ENCODE assay signal across 20 cellular contexts in genomic region chr21:23543334-23543733, GRCh38.
DNase-seq lines count a peak whose midpoint lies in the region; ATAC-seq and TF ChIP-seq lines count a peak whose summit lies in the region.
"Had no signal": no experiment of that assay in that cellular context is flagged by ENCODE, and none has a peak within 500 bp of the region (broad histone marks: within the 10 kb centered on the region; RNA-seq: fewer than 3 reads in every experiment).

No MANE protein-coding gene starts in this region.

- POLR2A ChIA-PET in SK-N-SH (lab: Yijun Ruan, JAX): no interaction called here

- TF ChIP-seq CTCF in SK-N-SH (IDR thresholded peaks at IDR 0.05): no peak
- TF ChIP-seq CTCF in adrenal gland (IDR thresholded peaks at IDR 0.05): no peak

- H3K4me2 ChIP-seq in SK-N-SH: no peak overlapping the region
- H3K4me2 ChIP-seq: GM23338 had no signal

- H3K4me3 Mint-ChIP-seq in activated T-cell treated with anti-CD3 and anti-CD28 coated beads, Interleukin-2, amount 50 U/mL, for 4 hours: no peak overlapping the region
- H3K4me3 Mint-ChIP-seq: CD14-positive monocyte, GM23338 had no signal

- no peak for TF ChIP-seq EP300 in SK-N-SH (IDR thresholded peaks at IDR 0.05; ENCODE audit: borderline replicate concordance in 1 of 2, low read depth in 1 of 2, low read length in 1 of 2)

- no peak for DNase-seq in SK-N-SH
- DNase-seq in MG63: peak; percentile 3
- DNase-seq in adrenal gland: peak; percentile 72 to 91 (median 85)
- DNase-seq in right cardiac atrium: peak in 2 of 3 donors; percentile 37 to 51
- DNase-seq in stimulated activated CD4-positive, alpha-beta T cell treated with anti-CD3 and anti-CD28 coated beads, Interleukin-4, amount 100 ng/mL, for 1 hour: no peak
- DNase-seq in activated T-cell treated with anti-CD3 and anti-CD28 coated beads, Interleukin-2, amount 50 U/mL, for 4 hours: no peak
- DNase-seq in dedifferentiated amniotic fluid mesenchymal stem cell (ENCODE audit: extremely low spot score): no peak
- DNase-seq: DMS79, NCI-H1105, NCI-H146, NCI-H2029, NCI-H2227 treated with DMSO at 0.1 percent for 48 hours, NCI-H510A, NCI-H748 treated with DMSO at 0.1 percent for 48 hours had no signal

- H3K27me3 ChIP-seq in SK-N-SH (ENCODE audit: insufficient read depth) (no peaks in the 10 kb centered on the region), MG63 (no peaks in the 10 kb centered on the region), adrenal gland (no peaks in the 10 kb centered on the region), right cardiac atrium (ENCODE audit: control insufficient read depth, insufficient read depth) (no peaks in the 10 kb centered on the region)

- H3K36me3 ChIP-seq in SK-N-SH (replicated peaks in 1 of 2; ENCODE audit: control insufficient read depth in 1 of 2, insufficient read depth in 2 of 2, low read length in 1 of 2) (no peaks in the 10 kb centered on the region), MG63 (no peaks in the 10 kb centered on the region), adrenal gland (replicated peaks in 1 of 2) (no peaks in the 10 kb centered on the region)
- H3K36me3 ChIP-seq: HAP-1 had no signal

- no peaks in the 10 kb centered on the region for H4K20me1 ChIP-seq in SK-N-SH (ENCODE audit: insufficient read depth)

- H3K4me3 ChIP-seq in SK-N-SH (ENCODE audit: low read depth in 2 of 2, low read length in 1 of 2) (no peak overlapping the region), MG63 (no peak overlapping the region), adrenal gland (no peak overlapping the region), right cardiac atrium (ENCODE audit: low read length) (no peak overlapping the region)
- H3K4me3 ChIP-seq: GM12878, GM23338, HAP-1, K562 had no signal

- H3K4me1 Mint-ChIP-seq in activated T-cell treated with anti-CD3 and anti-CD28 coated beads, Interleukin-2, amount 50 U/mL, for 4 hours (ENCODE audit: low read depth): no peaks in the 10 kb centered on the region
- H3K4me1 Mint-ChIP-seq: CD14-positive monocyte, GM23338 had no signal

- H3K27me3 Mint-ChIP-seq in activated T-cell treated with anti-CD3 and anti-CD28 coated beads, Interleukin-2, amount 50 U/mL, for 4 hours (ENCODE audit: low read depth): no peaks in the 10 kb centered on the region

- no peaks in the 10 kb centered on the region for H3F3A ChIP-seq in SK-N-SH (replicated peaks; ENCODE audit: insufficient read depth)

- no peaks in the 10 kb centered on the region for H3K79me2 ChIP-seq in SK-N-SH (ENCODE audit: insufficient read depth)

- H3K4me1 ChIP-seq in SK-N-SH (ENCODE audit: control insufficient read depth in 1 of 2, insufficient read depth in 2 of 2, low read depth in 1 of 2, low read length in 1 of 2) (no peaks in the 10 kb centered on the region), adrenal gland (replicated peaks in 1 of 2) (peaks cover 0 to 4% of the 10 kb centered on the region in 2 donors), right cardiac atrium (ENCODE audit: control insufficient read depth, insufficient read depth, low read length) (no peaks in the 10 kb centered on the region)
- H3K4me1 ChIP-seq: HAP-1 had no signal

- no peak overlapping the region for H2AFZ ChIP-seq in SK-N-SH (ENCODE audit: low read depth)
- H2AFZ ChIP-seq: GM23338 had no signal

- H3K9me3 Mint-ChIP-seq in activated T-cell treated with anti-CD3 and anti-CD28 coated beads, Interleukin-2, amount 50 U/mL, for 4 hours: no peaks in the 10 kb centered on the region
- H3K9me3 Mint-ChIP-seq: GM23338 had no signal

- 23% methylated on average over 2 of the region's 2 CpGs for WGBS in SK-N-SH (ENCODE audit: low lambda C conversion rate)
- 23 to 43% (median 34%) methylated on average over 2 of the region's 2 CpGs for WGBS in adrenal gland, 4 donors
- 53% methylated on average over 2 of the region's 2 CpGs for WGBS in right cardiac atrium

- no peaks in the 10 kb centered on the region for H3K9me2 ChIP-seq in SK-N-SH

- no peaks in the 10 kb centered on the region for H3K36me3 Mint-ChIP-seq in activated T-cell treated with anti-CD3 and anti-CD28 coated beads, Interleukin-2, amount 50 U/mL, for 4 hours (ENCODE audit: insufficient read depth)
- H3K36me3 Mint-ChIP-seq: CD14-positive monocyte had no signal

- H3K9me3 ChIP-seq in SK-N-SH (no peaks in the 10 kb centered on the region), MG63 (no peaks in the 10 kb centered on the region), adrenal gland (replicated peaks in 1 of 3) (no peaks in the 10 kb centered on the region), right cardiac atrium (ENCODE audit: control insufficient read depth, low read length) (no peaks in the 10 kb centered on the region)
- H3K9me3 ChIP-seq: HAP-1 had no signal

- ATAC-seq in SK-N-SH treated with all-trans-retinoic acid at 6 μM for 48 hours (no peak), right cardiac atrium (peak in 1 of 2 donors; percentile 67)
- no peak for ATAC-seq in activated T-cell treated with anti-CD3 and anti-CD28 coated beads, Interleukin-2, amount 50 U/mL, for 4 hours
- ATAC-seq: GM12878, GM23338, K562 had no signal

- H3K27ac ChIP-seq in SK-N-SH (ENCODE audit: low read depth in 2 of 2, low read length in 1 of 2) (no peak overlapping the region), adrenal gland (no peak overlapping the region), right cardiac atrium (ENCODE audit: low read length) (no peak overlapping the region)

- TF ChIP-seq POLR2A in adrenal gland (IDR thresholded peaks at IDR 0.05): peak in 1 of 2 donors; percentile 11

- H3K9ac ChIP-seq in SK-N-SH: no peak overlapping the region

- CTCF ChIA-PET in SK-N-SH (lab: Yijun Ruan, JAX): no interaction called here

- intact Hi-C loops in adrenal gland (cut with DNase I): no loop called here
- intact Hi-C loops in right cardiac atrium (cut with DNase I): no loop called here

- TF ChIP-seq RAD21 in SK-N-SH (IDR thresholded peaks at IDR 0.05; ENCODE audit: low read length): no peak

TF ChIP-seq in SK-N-SH treated with all-trans-retinoic acid at 6 μM for 48 hours, 23 proteins besides CTCF, POLR2A, EP300 and RAD21:
- TF ChIP-seq PATZ1 (CRISPR knock-in tag; IDR thresholded peaks at IDR 0.05; ENCODE audit: borderline replicate concordance): no peak
- no peak for TF ChIP-seq GLIS3 (CRISPR knock-in tag; IDR thresholded peaks at IDR 0.05)
- no peak for TF ChIP-seq OSR1 (CRISPR knock-in tag; IDR thresholded peaks at IDR 0.05)
- no peak for TF ChIP-seq ZFP30 (CRISPR knock-in tag; IDR thresholded peaks at IDR 0.05)
- TF ChIP-seq ZFP3 (CRISPR knock-in tag; IDR thresholded peaks at IDR 0.05): no peak
- 0 out of 2 replicates have a peak, but pooled peaks have one; percentile 12 for TF ChIP-seq ISL1 (CRISPR knock-in tag; IDR thresholded peaks at IDR 0.05)

TF ChIP-seq in SK-N-SH, 30 proteins besides CTCF, POLR2A, EP300 and RAD21:
- no peak for TF ChIP-seq NFIC (IDR thresholded peaks at IDR 0.05; ENCODE audit: borderline replicate concordance)
- no peak for TF ChIP-seq REST (IDR thresholded peaks at IDR 0.05; ENCODE audit: low read depth, low read length)
- no peak for TF ChIP-seq EZH2phosphoT487 (IDR thresholded peaks at IDR 0.05; ENCODE audit: borderline replicate concordance, low read depth)
- no peak for TF ChIP-seq TEAD4 (IDR thresholded peaks at IDR 0.05; ENCODE audit: borderline replicate concordance, insufficient read depth)
- no peak for TF ChIP-seq JUND (IDR thresholded peaks at IDR 0.05)
- TF ChIP-seq USF1 (IDR thresholded peaks at IDR 0.05; ENCODE audit: borderline replicate concordance, low read depth): no peak
- no peak for TF ChIP-seq RCOR1 (IDR thresholded peaks at IDR 0.05; ENCODE audit: low read length)
- TF ChIP-seq SIN3A (IDR thresholded peaks at IDR 0.05; ENCODE audit: borderline replicate concordance, low read depth, low read length): no peak
- no peak for TF ChIP-seq GATA2 (CRISPR knock-in tag; IDR thresholded peaks at IDR 0.05)
- TF ChIP-seq MAX (IDR thresholded peaks at IDR 0.05; ENCODE audit: low read depth): no peak

Comparison
In these comparisons a context has a peak if more than half of its experiments do, and no peak if none do; other contexts are left out.
1. DNase-seq: peak in MG63 (single experiment), adrenal gland (7 of 7) and right cardiac atrium (2 of 3); none in SK-N-SH (single experiment), stimulated activated CD4-positive, alpha-beta T cell treated with anti-CD3 and anti-CD28 coated beads, Interleukin-4, amount 100 ng/mL, for 1 hour (single experiment), activated T-cell treated with anti-CD3 and anti-CD28 coated beads, Interleukin-2, amount 50 U/mL, for 4 hours (single experiment) and dedifferentiated amniotic fluid mesenchymal stem cell (single experiment).